ENCODE assay signal across 37 cellular contexts in the genomic region with DNA sequence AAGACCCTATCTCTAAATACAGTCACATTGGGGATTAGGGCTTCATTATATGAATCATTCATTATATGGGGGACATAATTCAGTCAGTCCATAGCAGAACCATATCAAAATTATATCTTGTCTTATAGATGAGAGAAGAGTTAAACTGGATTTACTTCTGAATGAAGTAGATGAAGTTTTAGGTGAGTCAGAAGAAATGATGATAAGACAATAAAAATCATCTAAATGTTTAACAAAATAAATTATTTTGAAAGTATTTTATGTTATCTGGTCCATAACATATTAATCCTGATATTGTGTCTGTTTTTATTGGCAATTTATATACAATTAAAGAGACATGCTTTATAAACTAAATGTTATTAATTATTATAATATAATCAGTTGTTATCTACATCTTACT.
"Had no signal": no experiment of that assay in that cellular context is flagged by ENCODE, and none has a peak within 500 bp of the region (broad histone marks: within the 10 kb centered on the region; RNA-seq: fewer than 3 reads in every experiment).

No MANE protein-coding gene starts in this region.

- H3K27ac Mint-ChIP-seq: activated B cell treated with CpG ODN at 0.5 μM for 24 hours; activated CD4-positive, alpha-beta memory T cell treated with anti-CD3 and anti-CD28 coated beads for 36 hours; activated CD4-positive, alpha-beta T cell treated with anti-CD3 and anti-CD28 coated beads, Interleukin-2, amount 10 ng/mL, durations not matched to agents 24 days and 14 days; activated CD8-positive, alpha-beta T cell treated with anti-CD3 and anti-CD28 coated beads for 36 hours; activated naive CD4-positive, alpha-beta T cell treated with anti-CD3 and anti-CD28 coated beads for 36 hours; activated naive CD4-positive, alpha-beta T cell treated with anti-CD3 and anti-CD28 coated beads, Interleukin-2, amount 50 U/mL, for 72 hours; activated naive CD8-positive, alpha-beta T cell treated with anti-CD3 and anti-CD28 coated beads for 36 hours; activated T-cell treated with anti-CD3 and anti-CD28 coated beads, Interleukin-2, amount 50 U/mL, for 72 hours; activated T-helper 1 cell treated with anti-CD3 and anti-CD28 coated beads, Interleukin-12 subunit alpha, Interleukin-12 subunit beta, Interleukin-2, Interleukin-4 antibody, amounts not matched to agents 30 ng/mL and 10 ng/mL and 1 ng/mL, durations not matched to agents 14 hours and 24 hours and 36 hours; activated T-helper 17 cell treated with anti-CD3 and anti-CD28 coated beads, Interleukin-2, amount 50 U/mL, for 72 hours; T-helper 1 cell treated with Interleukin-12 subunit alpha and Interleukin-12 subunit beta and Interleukin-4 antibody, amounts not matched to agents 30 μg/mL and 1 μg/mL, for 36 hours; T-helper 2 cell treated with Interferon-gamma antibody and Interleukin-4, amounts not matched to agents 5 μg/mL and 100 μg/mL, for 36 hours had no signal

- H3K9me3 ChIP-seq: adrenal gland, body of pancreas had no signal

- H3K27ac ChIP-seq: adrenal gland, body of pancreas, brain microvascular endothelial cell, breast epithelium, VCaP had no signal

- H3K4me1 ChIP-seq: adrenal gland, body of pancreas, breast epithelium had no signal

- H3K4me3 Mint-ChIP-seq: activated B cell treated with CpG ODN at 0.5 μM for 24 hours; activated CD4-positive, alpha-beta memory T cell treated with anti-CD3 and anti-CD28 coated beads for 36 hours; activated CD4-positive, alpha-beta T cell treated with anti-CD3 and anti-CD28 coated beads, Interleukin-2, amount 10 ng/mL, durations not matched to agents 24 days and 14 days; activated CD8-positive, alpha-beta T cell treated with anti-CD3 and anti-CD28 coated beads for 36 hours; activated naive CD4-positive, alpha-beta T cell treated with anti-CD3 and anti-CD28 coated beads for 36 hours; activated naive CD8-positive, alpha-beta T cell treated with anti-CD3 and anti-CD28 coated beads for 36 hours; activated T-cell treated with anti-CD3 and anti-CD28 coated beads, Interleukin-2, amount 50 U/mL, for 4 hours; activated T-cell treated with anti-CD3 and anti-CD28 coated beads, Interleukin-2, amount 50 U/mL, for 72 hours; activated T-helper 1 cell treated with anti-CD3 and anti-CD28 coated beads, Interleukin-12 subunit alpha, Interleukin-12 subunit beta, Interleukin-2, Interleukin-4 antibody, amounts not matched to agents 30 ng/mL and 10 ng/mL and 1 ng/mL, durations not matched to agents 14 hours and 24 hours and 36 hours; activated T-helper 17 cell treated with anti-CD3 and anti-CD28 coated beads, Interleukin-2, amount 50 U/mL, for 72 hours; T-helper 1 cell treated with Interleukin-12 subunit alpha and Interleukin-12 subunit beta and Interleukin-4 antibody, amounts not matched to agents 30 μg/mL and 1 μg/mL, for 36 hours; T-helper 2 cell treated with Interferon-gamma antibody and Interleukin-4, amounts not matched to agents 5 μg/mL and 100 μg/mL, for 36 hours had no signal

- H3K4me1 Mint-ChIP-seq: activated B cell treated with CpG ODN at 0.5 μM for 24 hours; activated CD4-positive, alpha-beta T cell treated with anti-CD3 and anti-CD28 coated beads, Interleukin-2, amount 10 ng/mL, durations not matched to agents 24 days and 14 days; activated naive CD8-positive, alpha-beta T cell treated with anti-CD3 and anti-CD28 coated beads for 36 hours; activated T-helper 17 cell treated with anti-CD3 and anti-CD28 coated beads, Interleukin-2, amount 50 U/mL, for 72 hours had no signal

- FAIRE-seq: astrocyte, TTC549 had no signal

- H3K27me3 ChIP-seq: adrenal gland, body of pancreas, brain microvascular endothelial cell, breast epithelium had no signal

- H3K36me3 Mint-ChIP-seq: activated CD4-positive, alpha-beta memory T cell treated with anti-CD3 and anti-CD28 coated beads for 36 hours; activated naive CD8-positive, alpha-beta T cell treated with anti-CD3 and anti-CD28 coated beads for 36 hours had no signal

- DNase-seq: activated B cell treated with CpG ODN at 0.5 μM for 24 hours; activated CD4-positive, alpha-beta memory T cell treated with anti-CD3 and anti-CD28 coated beads for 36 hours; activated CD4-positive, alpha-beta T cell treated with anti-CD3 and anti-CD28 coated beads for 4 hours; activated CD4-positive, alpha-beta T cell treated with anti-CD3 and anti-CD28 coated beads, Interleukin-2, amount 10 ng/mL, durations not matched to agents 24 days and 14 days; activated CD4-positive, alpha-beta T cell treated with anti-CD3 and anti-CD28 coated beads, Interleukin-2, amount 50 U/mL, for 1 hour; activated CD4-positive, alpha-beta T cell treated with anti-CD3 and anti-CD28 coated beads, Interleukin-2, amount 50 U/mL, for 4 hours; activated CD4-positive, CD25-positive, alpha-beta regulatory T cell treated with anti-CD3 and anti-CD28 coated beads, Interleukin-2, amount 50 U/mL, for 72 hours; activated CD8-positive, alpha-beta memory T cell treated with anti-CD3 and anti-CD28 coated beads, Interleukin-2, amount 50 U/mL, for 4 hours; activated CD8-positive, alpha-beta T cell treated with anti-CD3 and anti-CD28 coated beads for 36 hours; activated effector memory CD4-positive, alpha-beta T cell treated with anti-CD3 and anti-CD28 coated beads, Interleukin-2, amount 50 U/mL, for 16 hours; activated gamma-delta T cell treated with Interleukin-2 at 50 U/mL for 16 hours; activated naive CD4-positive, alpha-beta T cell; activated naive CD4-positive, alpha-beta T cell treated with anti-CD3 and anti-CD28 coated beads for 36 hours; activated naive CD4-positive, alpha-beta T cell treated with anti-CD3 and anti-CD28 coated beads, Interleukin-2, amount 50 U/mL, for 16 hours; activated naive CD8-positive, alpha-beta T cell treated with anti-CD3 and anti-CD28 coated beads for 36 hours; activated T-cell treated with anti-CD3 and anti-CD28 coated beads for 4 hours; activated T-cell treated with anti-CD3 and anti-CD28 coated beads, Interleukin-2, amount 50 U/mL, for 1 hour; activated T-cell treated with anti-CD3 and anti-CD28 coated beads, Interleukin-2, amount 50 U/mL, for 4 hours; activated T-cell treated with anti-CD3 and anti-CD28 coated beads, Interleukin-2, amount 50 U/mL, for 72 hours; adrenal gland; amniotic stem cell; aorta; body of pancreas; brain microvascular endothelial cell; central memory CD4-positive, alpha-beta T cell; T-helper 1 cell; T-helper 2 cell; T-helper 9 cell had no signal

- H3K9me3 Mint-ChIP-seq: activated CD4-positive, alpha-beta T cell treated with anti-CD3 and anti-CD28 coated beads, Interleukin-2, amount 10 ng/mL, durations not matched to agents 24 days and 14 days; activated T-helper 17 cell treated with anti-CD3 and anti-CD28 coated beads, Interleukin-2, amount 50 U/mL, for 72 hours had no signal

- ATAC-seq: activated CD8-positive, alpha-beta T cell treated with anti-CD3 and anti-CD28 coated beads for 36 hours; activated naive CD4-positive, alpha-beta T cell treated with anti-CD3 and anti-CD28 coated beads, Interleukin-2, amount 50 U/mL, for 72 hours; activated T-cell treated with anti-CD3 and anti-CD28 coated beads, Interleukin-2, amount 50 U/mL, for 4 hours; activated T-cell treated with anti-CD3 and anti-CD28 coated beads, Interleukin-2, amount 50 U/mL, for 72 hours; activated T-helper 17 cell treated with anti-CD3 and anti-CD28 coated beads, Interleukin-2, amount 50 U/mL, for 72 hours; body of pancreas had no signal

- H3K4me3 ChIP-seq: adrenal gland, body of pancreas, breast epithelium had no signal

- H3K36me3 ChIP-seq: adrenal gland, brain microvascular endothelial cell, breast epithelium had no signal
